18 cellular contexts compared by ENCODE assay signal in the genomic region with DNA sequence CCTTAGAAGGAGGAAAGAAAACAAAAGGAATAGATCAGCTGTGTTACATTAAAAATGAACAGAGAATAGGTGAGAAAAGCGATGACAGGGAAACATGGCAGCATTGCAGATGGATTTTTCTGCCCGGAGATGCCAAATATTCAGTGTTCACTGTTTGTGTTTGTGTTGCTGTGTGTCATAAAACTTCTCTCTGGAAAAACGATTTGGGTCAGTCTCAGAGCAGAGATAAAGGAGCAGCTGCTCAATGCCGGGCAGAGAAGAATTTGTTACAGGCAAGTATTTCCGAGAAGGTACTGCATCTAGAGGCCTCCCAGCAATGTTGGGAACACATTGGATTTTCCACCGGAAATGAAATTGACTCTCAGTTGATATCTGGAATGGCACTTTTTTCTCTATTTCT.
"Had no signal": no experiment of that assay in that cellular context is flagged by ENCODE, and none has a peak within 500 bp of the region (broad histone marks: within the 10 kb centered on the region; RNA-seq: fewer than 3 reads in every experiment).

No MANE protein-coding gene starts in this region.

- ATAC-seq: foreskin keratinocyte, heart right ventricle, left cardiac atrium, left lung, left ventricle myocardium superior, lower lobe of right lung, mucosa of descending colon had no signal

- H3K4me1 ChIP-seq: esophagus squamous epithelium, foreskin keratinocyte, heart right ventricle, left lung, lower lobe of right lung had no signal

- H3K4me3 ChIP-seq: coronary artery, dorsolateral prefrontal cortex, esophagus squamous epithelium, heart right ventricle, left lung, lower lobe of right lung, mucosa of descending colon had no signal

- H3K9me3 ChIP-seq: esophagus squamous epithelium, heart right ventricle, left lung, lower lobe of right lung, mucosa of descending colon had no signal

- DNase-seq: dermis blood vessel endothelial cell; dorsolateral prefrontal cortex; effector CD4-positive, alpha-beta T cell; effector memory CD4-positive, alpha-beta T cell; esophagus squamous epithelium; foreskin keratinocyte; glutamatergic neuron; head of caudate nucleus; heart right ventricle; hippocampal formation; immature natural killer cell; left cardiac atrium; left lung; left ventricle myocardium superior; lower lobe of right lung; mesenchymal stem cell; mucosa of descending colon had no signal

- H3K27ac ChIP-seq: coronary artery, dorsolateral prefrontal cortex, esophagus squamous epithelium, foreskin keratinocyte, heart right ventricle, left lung, lower lobe of right lung had no signal

- H3K36me3 ChIP-seq: esophagus squamous epithelium, heart right ventricle, left lung, lower lobe of right lung had no signal

- H3K27me3 ChIP-seq: dorsolateral prefrontal cortex, esophagus squamous epithelium, left lung had no signal
